9 cellular contexts compared by ENCODE assay signal in the genomic region with DNA sequence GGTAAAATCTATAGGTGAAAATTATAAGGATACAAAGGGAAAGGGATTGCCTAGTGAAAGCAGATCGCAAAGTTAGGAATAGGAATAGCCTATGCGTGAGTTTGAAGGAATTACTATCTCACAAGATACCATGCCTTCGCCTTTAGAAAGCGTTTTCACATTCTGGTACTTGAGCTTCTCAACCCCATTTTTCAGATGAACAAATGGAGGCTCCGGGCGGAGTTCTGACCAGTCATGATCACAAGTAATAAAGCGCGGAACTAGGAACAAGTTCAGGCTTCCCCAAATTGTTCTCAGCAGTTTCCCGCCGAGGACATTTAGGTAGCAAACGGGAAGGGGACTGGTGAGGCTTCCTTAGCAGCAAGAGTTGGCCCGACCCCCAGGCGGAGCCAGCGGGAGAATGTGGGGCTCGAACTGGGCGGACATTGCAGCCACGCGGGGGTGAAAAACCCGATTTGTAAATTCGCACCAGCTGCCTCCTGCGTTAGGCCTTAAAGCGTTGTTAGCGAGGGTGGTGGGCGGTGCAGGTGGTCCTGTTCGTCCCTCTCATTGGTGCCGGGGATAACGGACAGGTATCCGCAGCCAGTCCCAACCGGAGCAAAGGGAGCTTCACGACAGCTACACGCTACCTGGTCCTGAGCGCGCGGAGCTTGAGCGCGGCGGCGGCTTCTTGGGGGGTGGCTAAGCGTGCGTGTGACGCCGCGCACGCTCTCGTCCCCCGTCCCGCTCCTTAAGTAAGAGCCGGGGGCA. TPM values are rescaled to one million over a fixed set of nuclear protein-coding genes. Genes with fewer than 3 reads are reported as not detected.
DNase-seq lines count a peak whose midpoint lies in the region; ATAC-seq and TF ChIP-seq lines count a peak whose summit lies in the region.
"Had no signal": no experiment of that assay in that cellular context is flagged by ENCODE, and none has a peak within 500 bp of the region (broad histone marks: within the 10 kb centered on the region; RNA-seq: fewer than 3 reads in every experiment).

No MANE protein-coding gene starts in this region.

- TF ChIP-seq CTCF in GM12864 (IDR thresholded peaks at IDR 0.05; ENCODE audit: low read depth, low read length, missing control alignments) (no peak), BE2C (IDR thresholded peaks at IDR 0.05; ENCODE audit: low read depth, low read length) (no peak)

- ATAC-seq in HG03439 (IDR thresholded peaks at IDR 0.05; ENCODE audit: unreplicated experiment) (peak; percentile 56), esophagus mucosa (peak; percentile 95)

- no peaks in the 10 kb centered on the region for H3K36me3 ChIP-seq in mucosa of stomach (ENCODE audit: control insufficient read depth, insufficient read depth, low read length)
- no peaks in the 10 kb centered on the region for H3K36me3 ChIP-seq in BE2C
- H3K36me3 ChIP-seq: SJSA1 had no signal

- H3K4me3 ChIP-seq in GM12864 (ENCODE audit: low read depth, low read length) (peak overlapping the region; percentile 6), mucosa of stomach (ENCODE audit: low read length) (peak overlapping the region; percentile 36), BE2C (ENCODE audit: low read depth, low read length) (no peak overlapping the region)
- H3K4me3 ChIP-seq: SJSA1 had no signal

- peaks cover 34% of the 10 kb centered on the region for H3K27me3 ChIP-seq in mucosa of stomach (ENCODE audit: control insufficient read depth, insufficient read depth, low read length)
- H3K27me3 ChIP-seq in BE2C: no peaks in the 10 kb centered on the region
- H3K27me3 ChIP-seq: SJSA1 had no signal

- peak; percentile 56 for DNase-seq in GM12864 (ENCODE audit: low read depth)
- DNase-seq in activated T-cell treated with anti-CD3 and anti-CD28 coated beads for 24 hours (ENCODE audit: low read depth): peak; percentile 76
- DNase-seq in stimulated activated CD8-positive, alpha-beta memory T cell treated with anti-CD3 and anti-CD28 coated beads, Interleukin-2, amount 100 ng/mL, for 48 hours (ENCODE audit: low read depth in 2 of 2): peak; percentile 73 to 77
- DNase-seq in BE2C: no peak
- no peak for DNase-seq in SK-N-DZ (ENCODE audit: low spot score)

- H3K9ac ChIP-seq in mucosa of stomach (ENCODE audit: low read length): peak overlapping the region; percentile 51

- H3K4me1 ChIP-seq in mucosa of stomach (ENCODE audit: control insufficient read depth, insufficient read depth, low read length): peaks cover 17% of the 10 kb centered on the region
- H3K4me1 ChIP-seq in BE2C: no peaks in the 10 kb centered on the region
- H3K4me1 ChIP-seq: SJSA1 had no signal

- no peaks in the 10 kb centered on the region for H3K9me3 ChIP-seq in mucosa of stomach (ENCODE audit: control insufficient read depth, low read length)
- H3K9me3 ChIP-seq in BE2C: no peaks in the 10 kb centered on the region
- H3K9me3 ChIP-seq: SJSA1 had no signal

RNA-seq across cellular contexts. Expression of gene SEMA6C, which starts 15.4 kb away (rescaled TPM):
- 0.88 TPM for total RNA-seq in esophagus mucosa
- 15.2 TPM for polyA plus RNA-seq in BE2C (2012; ENCODE audit: insufficient read depth, insufficient read length, low read depth)
- polyA plus RNA-seq in SK-N-DZ (2014; cell fraction: cytosol; rRNA removed): 16.5 and 34.5 TPM in 2 replicates
- 59.0 and 148 TPM in 2 replicates for polyA plus RNA-seq in SK-N-DZ (2014; cell fraction: nucleus; rRNA removed)

RNA-seq across cellular contexts. Expression of gene TNFAIP8L2, which starts 25.4 kb away (rescaled TPM):
- total RNA-seq in esophagus mucosa: not detected
- not detected for polyA plus RNA-seq in BE2C (2012; ENCODE audit: insufficient read depth, insufficient read length, low read depth)
- polyA plus RNA-seq in SK-N-DZ (2014; cell fraction: cytosol; rRNA removed): not detected in 2 replicates
- not detected in 2 replicates for polyA plus RNA-seq in SK-N-DZ (2014; cell fraction: nucleus; rRNA removed)
- total RNA-seq: SJSA1 had no signal

RNA-seq across cellular contexts. Expression of gene LYSMD1, which starts 34.7 kb away (rescaled TPM):
- 5.0 TPM for total RNA-seq in esophagus mucosa
- 56.2 TPM for polyA plus RNA-seq in BE2C (2012; ENCODE audit: insufficient read depth, insufficient read length, low read depth)
- polyA plus RNA-seq in SK-N-DZ (2014; cell fraction: cytosol; rRNA removed): 27.1 and 29.7 TPM in 2 replicates
- 13.9 and 14.9 TPM in 2 replicates for polyA plus RNA-seq in SK-N-DZ (2014; cell fraction: nucleus; rRNA removed)

RNA-seq across cellular contexts. Expression of gene SCNM1, which starts 34.9 kb away (rescaled TPM):
- 30.6 TPM for total RNA-seq in esophagus mucosa
- 160 TPM for polyA plus RNA-seq in BE2C (2012; ENCODE audit: insufficient read depth, insufficient read length, low read depth)
- polyA plus RNA-seq in SK-N-DZ (2014; cell fraction: cytosol; rRNA removed): 81.2 and 83.8 TPM in 2 replicates
- 68.8 and 92.1 TPM in 2 replicates for polyA plus RNA-seq in SK-N-DZ (2014; cell fraction: nucleus; rRNA removed)

RNA-seq across cellular contexts. Expression of gene TMOD4, which starts 44.8 kb away (rescaled TPM):
- not detected for total RNA-seq in esophagus mucosa
- polyA plus RNA-seq in BE2C (2012; ENCODE audit: insufficient read depth, insufficient read length, low read depth): 3.1 TPM
- polyA plus RNA-seq in SK-N-DZ (2014; cell fraction: cytosol; rRNA removed): 0.09 TPM in 1 of 2 replicates, not detected in the other
- not detected in 2 replicates for polyA plus RNA-seq in SK-N-DZ (2014; cell fraction: nucleus; rRNA removed)

Comparison
In these comparisons a context has a peak if more than half of its experiments do, and no peak if none do; other contexts are left out.
1. DNase-seq: peak in GM12864 (single experiment), activated T-cell treated with anti-CD3 and anti-CD28 coated beads for 24 hours (single experiment) and stimulated activated CD8-positive, alpha-beta memory T cell treated with anti-CD3 and anti-CD28 coated beads, Interleukin-2, amount 100 ng/mL, for 48 hours (2 of 2); none in BE2C (single experiment) and SK-N-DZ (single experiment).